Comparison of ENCODE assay signal across 13 cellular contexts in genomic region chr3:79618883-79619282, GRCh38.
"Had no signal": no experiment of that assay in that cellular context is flagged by ENCODE, and none has a peak within 500 bp of the region (broad histone marks: within the 10 kb centered on the region; RNA-seq: fewer than 3 reads in every experiment).

No MANE protein-coding gene starts in this region.

- DNase-seq: activated CD4-positive, alpha-beta memory T cell treated with anti-CD3 and anti-CD28 coated beads for 36 hours; activated gamma-delta T cell treated with Interleukin-2 at 50 U/mL for 16 hours; activated naive CD8-positive, alpha-beta T cell treated with anti-CD3 and anti-CD28 coated beads for 36 hours; activated T-cell treated with anti-CD3 and anti-CD28 coated beads, Interleukin-2, amount 50 U/mL, for 4 hours; anterior cingulate cortex; heart right ventricle; left cardiac atrium; stimulated activated CD4-positive, alpha-beta T cell treated with anti-CD3 and anti-CD28 coated beads, Interleukin-4, amount 100 ng/mL, for 24 hours; upper lobe of right lung had no signal

- H3K27me3 ChIP-seq: cardiac muscle cell, heart right ventricle, upper lobe of right lung had no signal

- H3K27ac ChIP-seq: cardiac muscle cell, heart right ventricle, upper lobe of right lung had no signal

- H3K36me3 ChIP-seq: cardiac muscle cell, heart right ventricle, upper lobe of right lung had no signal

- H3K4me1 ChIP-seq: heart right ventricle, upper lobe of right lung had no signal

- H3K36me3 Mint-ChIP-seq: activated naive CD8-positive, alpha-beta T cell treated with anti-CD3 and anti-CD28 coated beads for 36 hours had no signal

- H3K4me3 ChIP-seq: cardiac muscle cell, heart right ventricle, lung, upper lobe of right lung had no signal

- H3K4me3 Mint-ChIP-seq: activated CD4-positive, alpha-beta memory T cell treated with anti-CD3 and anti-CD28 coated beads for 36 hours; activated naive CD8-positive, alpha-beta T cell treated with anti-CD3 and anti-CD28 coated beads for 36 hours; activated T-cell treated with anti-CD3 and anti-CD28 coated beads, Interleukin-2, amount 50 U/mL, for 4 hours; stimulated activated naive CD8-positive, alpha-beta T cell treated with anti-CD3 and anti-CD28 coated beads, Interleukin-15, Interleukin-2, amounts not matched to agents 100 ng/mL and 50 ng/mL, for 24 hours; T-helper 2 cell treated with Interferon-gamma antibody and Interleukin-4, amounts not matched to agents 5 μg/mL and 100 μg/mL, for 36 hours had no signal

- H3K27ac Mint-ChIP-seq: activated CD4-positive, alpha-beta memory T cell treated with anti-CD3 and anti-CD28 coated beads for 36 hours; activated naive CD8-positive, alpha-beta T cell treated with anti-CD3 and anti-CD28 coated beads for 36 hours; stimulated activated naive CD8-positive, alpha-beta T cell treated with anti-CD3 and anti-CD28 coated beads, Interleukin-15, Interleukin-2, amounts not matched to agents 100 ng/mL and 50 ng/mL, for 24 hours; T-helper 2 cell treated with Interferon-gamma antibody and Interleukin-4, amounts not matched to agents 5 μg/mL and 100 μg/mL, for 36 hours had no signal

- ATAC-seq: activated T-cell treated with anti-CD3 and anti-CD28 coated beads, Interleukin-2, amount 50 U/mL, for 4 hours; heart right ventricle; left cardiac atrium; upper lobe of right lung had no signal

- H3K27me3 Mint-ChIP-seq: activated CD4-positive, alpha-beta memory T cell treated with anti-CD3 and anti-CD28 coated beads for 36 hours; activated naive CD8-positive, alpha-beta T cell treated with anti-CD3 and anti-CD28 coated beads for 36 hours; stimulated activated naive CD8-positive, alpha-beta T cell treated with anti-CD3 and anti-CD28 coated beads, Interleukin-15, Interleukin-2, amounts not matched to agents 100 ng/mL and 50 ng/mL, for 24 hours had no signal

- H3K4me1 Mint-ChIP-seq: activated naive CD8-positive, alpha-beta T cell treated with anti-CD3 and anti-CD28 coated beads for 36 hours had no signal
